Comparison of ENCODE assay signal across 14 cellular contexts in genomic region chr21:38955495-38955894, GRCh38.
DNase-seq lines count a peak whose midpoint lies in the region; ATAC-seq, FAIRE-seq and TF ChIP-seq lines count a peak whose summit lies in the region.
"Had no signal": no experiment of that assay in that cellular context is flagged by ENCODE, and none has a peak within 500 bp of the region (broad histone marks: within the 10 kb centered on the region; RNA-seq: fewer than 3 reads in every experiment).

No MANE protein-coding gene starts in this region.

- ATAC-seq in HG02885 (IDR thresholded peaks at IDR 0.05; ENCODE audit: poor library complexity, unreplicated experiment): no peak
- no peak for ATAC-seq in GM18505 (IDR thresholded peaks at IDR 0.05; ENCODE audit: unreplicated experiment)

- no peak overlapping the region for H3K27ac ChIP-seq in keratinocyte (ENCODE audit: control insufficient read depth, insufficient read depth, low read length)
- H3K27ac ChIP-seq: C4-2B had no signal

- H4K20me1 ChIP-seq in keratinocyte (ENCODE audit: control insufficient read depth, extremely low read depth, insufficient read depth, low read length): no peaks in the 10 kb centered on the region

- H3K4me2 ChIP-seq in keratinocyte (ENCODE audit: control insufficient read depth, extremely low read depth, insufficient read depth, low read depth, low read length): no peak overlapping the region

- no peak for TF ChIP-seq CTCF in bronchial epithelial cell (IDR thresholded peaks at IDR 0.05; ENCODE audit: insufficient read depth, low read length, severe bottlenecking)
- TF ChIP-seq CTCF in keratinocyte (optimal IDR thresholded peaks at IDR 0.05 in 1 of 3, IDR thresholded peaks at IDR 0.05 in 1 of 3, conservative IDR thresholded peaks at IDR 0.05 in 1 of 3; ENCODE audit: extremely low read depth in 1 of 3, insufficient read depth in 2 of 3, low read length in 3 of 3): no peak

- TF ChIP-seq POLR2A in GM18505 (IDR thresholded peaks at IDR 0.05; ENCODE audit: borderline replicate concordance, extremely low read depth, insufficient read depth, insufficient read length): no peak

- dilution Hi-C loops in keratinocyte (cut with MboI; ENCODE audit: extremely low pct_ligation_motif_present, low sequenced_read_pairs): no loop called here

- no peaks in the 10 kb centered on the region for H3K9me1 ChIP-seq in keratinocyte (ENCODE audit: control insufficient read depth, extremely low read depth, insufficient read depth, low read length)

- no peaks in the 10 kb centered on the region for H3K79me2 ChIP-seq in keratinocyte (ENCODE audit: control insufficient read depth, insufficient read depth, low read length)

- H3K4me1 ChIP-seq in keratinocyte (ENCODE audit: control insufficient read depth, extremely low read depth, insufficient read depth, low read length): peaks cover 42% of the 10 kb centered on the region

- peak; percentile 66 for DNase-seq in A172 (ENCODE audit: low spot score)
- peak; percentile 51 for DNase-seq in H4 (ENCODE audit: low spot score)
- DNase-seq in bronchial epithelial cell (ENCODE audit: low read depth): peak; percentile 94
- DNase-seq in keratinocyte (ENCODE audit: low read depth, low spot score): no peak
- no peak for DNase-seq in GDM1 (lab: John Stamatoyannopoulos, UW)
- no peak for DNase-seq in mesenteric fat pad (ENCODE audit: low spot score)
- DNase-seq: activated B cell treated with CpG ODN at 0.5 μM for 24 hours, cerebellar nuclear complex, NCI-H1436 had no signal

- no peaks in the 10 kb centered on the region for H3K9me3 ChIP-seq in keratinocyte (ENCODE audit: control insufficient read depth, low read depth, low read length)

- FAIRE-seq in bronchial epithelial cell (lab: Jason Lieb, UNC) (no peak), keratinocyte (lab: Jason Lieb, UNC) (peak; percentile 74)
- FAIRE-seq: GM19239 had no signal

- H2AFZ ChIP-seq in keratinocyte (ENCODE audit: control insufficient read depth, low read length): no peak overlapping the region

- H3K27me3 ChIP-seq in bronchial epithelial cell (ENCODE audit: control insufficient read depth, insufficient read depth, low read length) (no peaks in the 10 kb centered on the region), keratinocyte (ENCODE audit: control insufficient read depth, extremely low read depth, insufficient read depth, low read length) (no peaks in the 10 kb centered on the region)

- H3K9ac ChIP-seq in keratinocyte (ENCODE audit: control insufficient read depth, extremely low read depth, insufficient read depth, low read length): no peak overlapping the region

- H3K4me3 ChIP-seq in bronchial epithelial cell (ENCODE audit: low read depth, low read length) (no peak overlapping the region), keratinocyte (ENCODE audit: control insufficient read depth in 2 of 3, extremely low read depth in 1 of 3, insufficient read depth in 2 of 3, low read depth in 1 of 3, low read length in 3 of 3) (no peak overlapping the region)
- H3K4me3 ChIP-seq: skin epidermis had no signal

- no peaks in the 10 kb centered on the region for H3K36me3 ChIP-seq in bronchial epithelial cell (ENCODE audit: control insufficient read depth, insufficient read depth, low read length)
- H3K36me3 ChIP-seq in keratinocyte (ENCODE audit: control insufficient read depth in 2 of 2, extremely low read depth in 1 of 2, insufficient read depth in 2 of 2, low read length in 2 of 2): no peaks in the 10 kb centered on the region

Comparison
In these comparisons a context has a peak if more than half of its experiments do, and no peak if none do; other contexts are left out.
1. DNase-seq: peak in A172 (single experiment), H4 (single experiment) and bronchial epithelial cell (single experiment); none in keratinocyte (single experiment), GDM1 (single experiment) and mesenteric fat pad (single experiment).